Comparison of ENCODE assay signal across 1 cellular context in genomic region chr9:33172256-33172678, GRCh38.
TF ChIP-seq lines count a peak whose summit lies in the region.

No MANE protein-coding gene starts in this region.

TF ChIP-seq in HepG2, 621 proteins besides CTCF, POLR2A, EP300 and RAD21 (continued from another document):
- TF ChIP-seq, protein P1, sequence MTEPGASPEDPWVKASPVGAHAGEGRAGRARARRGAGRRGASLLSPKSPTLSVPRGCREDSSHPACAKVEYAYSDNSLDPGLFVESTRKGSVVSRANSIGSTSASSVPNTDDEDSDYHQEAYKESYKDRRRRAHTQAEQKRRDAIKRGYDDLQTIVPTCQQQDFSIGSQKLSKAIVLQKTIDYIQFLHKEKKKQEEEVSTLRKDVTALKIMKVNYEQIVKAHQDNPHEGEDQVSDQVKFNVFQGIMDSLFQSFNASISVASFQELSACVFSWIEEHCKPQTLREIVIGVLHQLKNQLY (CRISPR knock-in tag; IDR thresholded peaks at IDR 0.05), result no peak
- TF ChIP-seq RELA (CRISPR knock-in tag; IDR thresholded peaks at IDR 0.05), result no peak
- no peak for TF ChIP-seq RBM22 (optimal IDR thresholded peaks at IDR 0.05; ENCODE audit: low read length)
- TF ChIP-seq WIZ (CRISPR knock-in tag; IDR thresholded peaks at IDR 0.05), result no peak
- TF ChIP-seq RFX3 (CRISPR knock-in tag; IDR thresholded peaks at IDR 0.05), result no peak
- no peak for TF ChIP-seq MIXL1 (CRISPR knock-in tag; IDR thresholded peaks at IDR 0.05)
- no peak for TF ChIP-seq NFATC3 (CRISPR knock-in tag; IDR thresholded peaks at IDR 0.05)
- TF ChIP-seq ARID5B (CRISPR knock-in tag; IDR thresholded peaks at IDR 0.05), result peak; percentile 41; the same call in 1 of the 2 replicates
- TF ChIP-seq, protein P2, sequence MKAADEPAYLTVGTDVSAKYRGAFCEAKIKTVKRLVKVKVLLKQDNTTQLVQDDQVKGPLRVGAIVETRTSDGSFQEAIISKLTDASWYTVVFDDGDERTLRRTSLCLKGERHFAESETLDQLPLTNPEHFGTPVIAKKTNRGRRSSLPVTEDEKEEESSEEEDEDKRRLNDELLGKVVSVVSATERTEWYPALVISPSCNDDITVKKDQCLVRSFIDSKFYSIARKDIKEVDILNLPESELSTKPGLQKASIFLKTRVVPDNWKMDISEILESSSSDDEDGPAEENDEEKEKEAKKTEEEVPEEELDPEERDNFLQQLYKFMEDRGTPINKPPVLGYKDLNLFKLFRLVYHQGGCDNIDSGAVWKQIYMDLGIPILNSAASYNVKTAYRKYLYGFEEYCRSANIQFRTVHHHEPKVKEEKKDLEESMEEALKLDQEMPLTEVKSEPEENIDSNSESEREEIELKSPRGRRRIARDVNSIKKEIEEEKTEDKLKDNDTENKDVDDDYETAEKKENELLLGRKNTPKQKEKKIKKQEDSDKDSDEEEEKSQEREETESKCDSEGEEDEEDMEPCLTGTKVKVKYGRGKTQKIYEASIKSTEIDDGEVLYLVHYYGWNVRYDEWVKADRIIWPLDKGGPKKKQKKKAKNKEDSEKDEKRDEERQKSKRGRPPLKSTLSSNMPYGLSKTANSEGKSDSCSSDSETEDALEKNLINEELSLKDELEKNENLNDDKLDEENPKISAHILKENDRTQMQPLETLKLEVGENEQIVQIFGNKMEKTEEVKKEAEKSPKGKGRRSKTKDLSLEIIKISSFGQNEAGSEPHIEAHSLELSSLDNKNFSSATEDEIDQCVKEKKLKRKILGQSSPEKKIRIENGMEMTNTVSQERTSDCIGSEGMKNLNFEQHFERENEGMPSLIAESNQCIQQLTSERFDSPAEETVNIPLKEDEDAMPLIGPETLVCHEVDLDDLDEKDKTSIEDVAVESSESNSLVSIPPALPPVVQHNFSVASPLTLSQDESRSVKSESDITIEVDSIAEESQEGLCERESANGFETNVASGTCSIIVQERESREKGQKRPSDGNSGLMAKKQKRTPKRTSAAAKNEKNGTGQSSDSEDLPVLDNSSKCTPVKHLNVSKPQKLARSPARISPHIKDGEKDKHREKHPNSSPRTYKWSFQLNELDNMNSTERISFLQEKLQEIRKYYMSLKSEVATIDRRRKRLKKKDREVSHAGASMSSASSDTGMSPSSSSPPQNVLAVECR (CRISPR knock-in tag; IDR thresholded peaks at IDR 0.05; ENCODE audit: borderline replicate concordance), result 0 out of 2 replicates have a peak, but pooled peaks have one; percentile 31
- TF ChIP-seq JUNB (CRISPR knock-in tag; IDR thresholded peaks at IDR 0.05; ENCODE audit: borderline replicate concordance), result peak; percentile 68
- no peak for TF ChIP-seq SPEN (CRISPR knock-in tag; IDR thresholded peaks at IDR 0.05; ENCODE audit: low read depth)
- no peak for TF ChIP-seq RBAK (CRISPR knock-in tag; IDR thresholded peaks at IDR 0.05)
- TF ChIP-seq SAP130 (CRISPR knock-in tag; IDR thresholded peaks at IDR 0.05; ENCODE audit: low read depth), result peak; percentile 36; the same call in 1 of the 2 replicates
- no peak for TF ChIP-seq ZSCAN30 (CRISPR knock-in tag; IDR thresholded peaks at IDR 0.05)
- no peak; the same call in 1 of the 2 replicates for TF ChIP-seq HMG20A (CRISPR knock-in tag; IDR thresholded peaks at IDR 0.05; ENCODE audit: borderline replicate concordance)
- 0 out of 2 replicates have a peak, but pooled peaks have one; percentile 10 for TF ChIP-seq DMAP1 (CRISPR knock-in tag; IDR thresholded peaks at IDR 0.05)
- TF ChIP-seq, protein P3, sequence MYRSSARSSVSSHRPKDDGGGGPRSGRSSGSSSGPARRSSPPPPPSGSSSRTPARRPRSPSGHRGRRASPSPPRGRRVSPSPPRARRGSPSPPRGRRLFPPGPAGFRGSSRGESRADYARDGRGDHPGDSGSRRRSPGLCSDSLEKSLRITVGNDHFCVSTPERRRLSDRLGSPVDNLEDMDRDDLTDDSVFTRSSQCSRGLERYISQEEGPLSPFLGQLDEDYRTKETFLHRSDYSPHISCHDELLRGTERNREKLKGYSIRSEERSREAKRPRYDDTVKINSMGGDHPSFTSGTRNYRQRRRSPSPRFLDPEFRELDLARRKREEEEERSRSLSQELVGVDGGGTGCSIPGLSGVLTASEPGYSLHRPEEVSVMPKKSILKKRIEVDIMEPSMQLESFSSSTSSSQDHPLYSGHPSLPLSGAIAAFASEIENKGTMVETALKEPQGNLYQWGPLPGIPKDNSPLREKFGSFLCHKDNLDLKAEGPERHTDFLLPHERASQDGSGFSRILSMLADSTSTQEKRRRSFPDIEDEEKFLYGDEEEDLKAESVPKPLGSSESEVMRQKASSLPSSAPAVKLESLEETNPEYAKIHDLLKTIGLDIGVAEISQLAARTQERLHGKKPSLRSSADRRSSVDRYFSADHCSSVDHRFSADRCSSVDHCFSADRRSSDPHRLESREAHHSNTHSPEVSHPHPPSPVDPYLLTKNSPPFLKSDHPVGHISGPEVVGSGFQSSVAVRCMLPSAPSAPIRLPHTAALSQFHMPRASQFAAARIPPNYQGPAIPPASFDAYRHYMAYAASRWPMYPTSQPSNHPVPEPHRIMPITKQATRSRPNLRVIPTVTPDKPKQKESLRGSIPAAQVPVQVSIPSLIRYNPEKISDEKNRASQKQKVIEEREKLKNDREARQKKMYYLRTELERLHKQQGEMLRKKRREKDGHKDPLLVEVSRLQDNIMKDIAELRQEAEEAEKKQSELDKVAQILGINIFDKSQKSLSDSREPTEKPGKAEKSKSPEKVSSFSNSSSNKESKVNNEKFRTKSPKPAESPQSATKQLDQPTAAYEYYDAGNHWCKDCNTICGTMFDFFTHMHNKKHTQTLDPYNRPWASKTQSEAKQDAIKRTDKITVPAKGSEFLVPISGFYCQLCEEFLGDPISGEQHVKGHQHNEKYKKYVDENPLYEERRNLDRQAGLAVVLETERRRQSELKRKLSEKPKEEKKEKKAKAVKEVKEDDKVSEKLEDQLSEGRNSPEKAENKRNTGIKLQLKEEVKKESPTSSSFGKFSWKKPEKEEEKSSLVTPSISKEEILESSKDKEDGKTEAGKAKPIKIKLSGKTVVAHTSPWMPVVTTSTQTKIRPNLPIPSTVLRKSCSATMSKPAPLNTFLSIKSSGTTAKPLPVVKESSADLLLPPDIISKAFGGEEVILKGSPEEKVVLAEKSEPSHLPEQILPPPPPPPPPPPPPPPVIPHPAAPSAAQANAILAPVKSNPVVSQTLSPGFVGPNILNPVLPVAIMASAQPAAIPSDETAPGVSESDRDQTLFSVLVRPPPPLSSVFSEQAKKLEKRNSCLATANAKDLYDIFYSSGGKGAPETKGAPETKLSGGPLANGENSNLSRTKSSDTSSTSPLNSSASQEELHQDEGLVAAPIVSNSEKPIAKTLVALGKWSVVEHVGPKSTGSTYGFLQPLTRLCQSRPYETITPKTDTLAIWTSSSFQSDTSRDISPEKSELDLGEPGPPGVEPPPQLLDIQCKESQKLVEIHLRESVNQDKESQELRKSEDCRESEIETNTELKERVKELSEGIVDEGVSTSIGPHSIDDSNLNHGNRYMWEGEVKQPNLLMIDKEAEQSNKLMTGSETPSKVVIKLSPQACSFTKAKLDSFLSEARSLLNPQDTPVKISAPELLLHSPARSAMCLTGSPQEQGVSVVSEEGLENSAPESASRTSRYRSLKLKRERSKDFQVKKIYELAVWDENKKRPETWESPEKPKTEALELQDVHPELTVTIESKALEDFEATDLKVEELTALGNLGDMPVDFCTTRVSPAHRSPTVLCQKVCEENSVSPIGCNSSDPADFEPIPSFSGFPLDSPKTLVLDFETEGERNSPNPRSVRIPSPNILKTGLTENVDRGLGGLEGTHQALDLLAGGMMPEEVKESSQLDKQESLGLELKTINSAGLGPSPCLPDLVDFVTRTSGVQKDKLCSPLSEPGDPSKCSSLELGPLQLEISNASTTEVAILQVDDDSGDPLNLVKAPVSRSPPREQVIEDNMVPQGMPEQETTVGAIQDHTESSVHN (CRISPR knock-in tag; IDR thresholded peaks at IDR 0.05), result no peak
- TF ChIP-seq, protein P4, sequence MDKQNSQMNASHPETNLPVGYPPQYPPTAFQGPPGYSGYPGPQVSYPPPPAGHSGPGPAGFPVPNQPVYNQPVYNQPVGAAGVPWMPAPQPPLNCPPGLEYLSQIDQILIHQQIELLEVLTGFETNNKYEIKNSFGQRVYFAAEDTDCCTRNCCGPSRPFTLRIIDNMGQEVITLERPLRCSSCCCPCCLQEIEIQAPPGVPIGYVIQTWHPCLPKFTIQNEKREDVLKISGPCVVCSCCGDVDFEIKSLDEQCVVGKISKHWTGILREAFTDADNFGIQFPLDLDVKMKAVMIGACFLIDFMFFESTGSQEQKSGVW (CRISPR knock-in tag; IDR thresholded peaks at IDR 0.05; ENCODE audit: borderline replicate concordance), result no peak
- TF ChIP-seq SATB2 (CRISPR knock-in tag; IDR thresholded peaks at IDR 0.05), result no peak
- TF ChIP-seq, protein P5, sequence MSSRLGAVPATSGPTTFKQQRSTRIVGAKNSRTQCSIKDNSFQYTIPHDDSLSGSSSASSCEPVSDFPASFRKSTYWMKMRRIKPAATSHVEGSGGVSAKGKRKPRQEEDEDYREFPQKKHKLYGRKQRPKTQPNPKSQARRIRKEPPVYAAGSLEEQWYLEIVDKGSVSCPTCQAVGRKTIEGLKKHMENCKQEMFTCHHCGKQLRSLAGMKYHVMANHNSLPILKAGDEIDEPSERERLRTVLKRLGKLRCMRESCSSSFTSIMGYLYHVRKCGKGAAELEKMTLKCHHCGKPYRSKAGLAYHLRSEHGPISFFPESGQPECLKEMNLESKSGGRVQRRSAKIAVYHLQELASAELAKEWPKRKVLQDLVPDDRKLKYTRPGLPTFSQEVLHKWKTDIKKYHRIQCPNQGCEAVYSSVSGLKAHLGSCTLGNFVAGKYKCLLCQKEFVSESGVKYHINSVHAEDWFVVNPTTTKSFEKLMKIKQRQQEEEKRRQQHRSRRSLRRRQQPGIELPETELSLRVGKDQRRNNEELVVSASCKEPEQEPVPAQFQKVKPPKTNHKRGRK (CRISPR knock-in tag; IDR thresholded peaks at IDR 0.05), result no peak
- TF ChIP-seq ZNF790 (CRISPR knock-in tag; IDR thresholded peaks at IDR 0.05; ENCODE audit: borderline replicate concordance), result no peak
- TF ChIP-seq ZNF644 (CRISPR knock-in tag; IDR thresholded peaks at IDR 0.05; ENCODE audit: low read depth), result no peak
- TF ChIP-seq LCORL (IDR thresholded peaks at IDR 0.05), result peak; percentile 29; the same call in 1 of the 2 replicates
- peak; percentile 59 for TF ChIP-seq LCORL (CRISPR knock-in tag; IDR thresholded peaks at IDR 0.05)
- TF ChIP-seq ZNF3 (CRISPR knock-in tag; IDR thresholded peaks at IDR 0.05), result no peak
- TF ChIP-seq NCOA5 (CRISPR knock-in tag; IDR thresholded peaks at IDR 0.05), result no peak
- no peak for TF ChIP-seq KDM1A (CRISPR knock-in tag; IDR thresholded peaks at IDR 0.05)
